19 cellular contexts compared by ENCODE assay signal in the genomic region with DNA sequence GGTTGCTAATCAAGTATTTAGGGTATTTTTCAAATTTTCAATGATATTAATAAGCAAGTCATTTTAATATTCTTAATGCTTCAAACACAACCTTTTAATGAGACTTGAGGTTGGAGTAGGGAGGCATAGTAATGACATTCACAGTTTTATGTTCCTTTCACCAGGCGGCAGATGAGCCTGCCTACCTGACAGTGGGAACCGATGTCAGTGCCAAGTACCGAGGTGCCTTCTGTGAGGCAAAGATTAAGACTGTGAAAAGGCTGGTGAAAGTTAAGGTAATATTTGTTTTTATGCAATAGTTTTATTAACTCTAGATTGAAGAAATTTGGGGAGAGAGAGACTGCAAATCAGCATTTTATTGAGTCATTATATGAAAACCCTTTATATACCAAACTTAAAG.
"Had no signal": no experiment of that assay in that cellular context is flagged by ENCODE, and none has a peak within 500 bp of the region (broad histone marks: within the 10 kb centered on the region; RNA-seq: fewer than 3 reads in every experiment).

No MANE protein-coding gene starts in this region.

- H3K36me3 ChIP-seq: prostate gland had no signal

- H3K4me3 ChIP-seq: prostate gland, right atrium auricular region, sigmoid colon, testis, tibial artery had no signal

- H3K9me3 ChIP-seq: prostate gland, right atrium auricular region, sigmoid colon, testis, tibial artery had no signal

- H3K4me1 ChIP-seq: prostate gland had no signal

- DNase-seq: cortex of kidney; hypothalamus; immature natural killer cell; islet precursor cell; kidney glomerular epithelial cell; mesenchymal stem cell; midbrain; naive thymus-derived CD4-positive, alpha-beta T cell; nucleus accumbens; sigmoid colon; stimulated activated CD4-positive, alpha-beta T cell treated with anti-CD3 and anti-CD28 coated beads, Interleukin-2, amount 100 ng/mL, for 24 hours; stimulated activated CD4-positive, alpha-beta T cell treated with anti-CD3 and anti-CD28 coated beads, Interleukin-4, amount 100 ng/mL, for 24 hours; stimulated activated naive CD8-positive, alpha-beta T cell treated with anti-CD3 and anti-CD28 coated beads, Interleukin-15, Interleukin-2, amounts not matched to agents 100 U/mL and 50 U/mL, for 24 hours; substantia nigra; testis; tibial artery had no signal

- H3K27ac ChIP-seq: prostate gland, right atrium auricular region, testis, tibial artery had no signal

- H3K27me3 ChIP-seq: right atrium auricular region, sigmoid colon, testis, tibial artery had no signal

- ATAC-seq: naive thymus-derived CD4-positive, alpha-beta T cell; stimulated activated effector memory CD8-positive, alpha-beta T cell treated with anti-CD3 and anti-CD28 coated beads, Interleukin-12 subunit alpha, Interleukin-12 subunit beta, amount 100 ng/mL, for 72 hours; stimulated activated naive CD8-positive, alpha-beta T cell treated with anti-CD3 and anti-CD28 coated beads, Interleukin-15, Interleukin-2, amounts not matched to agents 100 U/mL and 50 U/mL, for 24 hours had no signal
